1 cellular context compared by ENCODE assay signal in genomic region chr1:169102567-169102966, GRCh38.
TF ChIP-seq lines count a peak whose summit lies in the region.

No MANE protein-coding gene starts in this region.

TF ChIP-seq in H1, 55 proteins besides CTCF, POLR2A, EP300 and RAD21:
- TF ChIP-seq BACH1 (IDR thresholded peaks at IDR 0.05; ENCODE audit: low read length) (no peak), JUN (IDR thresholded peaks at IDR 0.05; ENCODE audit: low read depth, low read length) (no peak), TCF12 (IDR thresholded peaks at IDR 0.05; ENCODE audit: low read depth, low read length) (no peak), ATF3 (IDR thresholded peaks at IDR 0.05; ENCODE audit: insufficient read depth, low read depth, low read length) (no peak), CBX5 (IDR thresholded peaks at IDR 0.05; ENCODE audit: low read depth, low read length) (no peak), PHF8 (conservative IDR thresholded peaks at IDR 0.05; ENCODE audit: low read depth, low read length) (no peak), GABPA (IDR thresholded peaks at IDR 0.05; ENCODE audit: borderline replicate concordance, insufficient read depth, low read length) (no peak), CHD7 (IDR thresholded peaks at IDR 0.05; ENCODE audit: insufficient replicate concordance, low read length) (no peak), E2F6 (IDR thresholded peaks at IDR 0.05) (peak; percentile 37; the same call in 1 of the 2 replicates), MAX (IDR thresholded peaks at IDR 0.05) (peak; percentile 46; the same call in 1 of the 2 replicates), SUZ12 (IDR thresholded peaks at IDR 0.05; ENCODE audit: low read length) (no peak), NANOG (IDR thresholded peaks at IDR 0.05; ENCODE audit: insufficient read depth, low read depth, low read length, poor library complexity, severe bottlenecking) (no peak), TAF1 (IDR thresholded peaks at IDR 0.05; ENCODE audit: low read depth, low read length) (no peak), RBBP5 (IDR thresholded peaks at IDR 0.05; ENCODE audit: borderline replicate concordance, low read depth, low read length) (no peak), SIX5 (IDR thresholded peaks at IDR 0.05; ENCODE audit: low read depth, low read length) (no peak), TBP (IDR thresholded peaks at IDR 0.05; ENCODE audit: low read depth, low read length) (no peak)
